In the genomic region with DNA sequence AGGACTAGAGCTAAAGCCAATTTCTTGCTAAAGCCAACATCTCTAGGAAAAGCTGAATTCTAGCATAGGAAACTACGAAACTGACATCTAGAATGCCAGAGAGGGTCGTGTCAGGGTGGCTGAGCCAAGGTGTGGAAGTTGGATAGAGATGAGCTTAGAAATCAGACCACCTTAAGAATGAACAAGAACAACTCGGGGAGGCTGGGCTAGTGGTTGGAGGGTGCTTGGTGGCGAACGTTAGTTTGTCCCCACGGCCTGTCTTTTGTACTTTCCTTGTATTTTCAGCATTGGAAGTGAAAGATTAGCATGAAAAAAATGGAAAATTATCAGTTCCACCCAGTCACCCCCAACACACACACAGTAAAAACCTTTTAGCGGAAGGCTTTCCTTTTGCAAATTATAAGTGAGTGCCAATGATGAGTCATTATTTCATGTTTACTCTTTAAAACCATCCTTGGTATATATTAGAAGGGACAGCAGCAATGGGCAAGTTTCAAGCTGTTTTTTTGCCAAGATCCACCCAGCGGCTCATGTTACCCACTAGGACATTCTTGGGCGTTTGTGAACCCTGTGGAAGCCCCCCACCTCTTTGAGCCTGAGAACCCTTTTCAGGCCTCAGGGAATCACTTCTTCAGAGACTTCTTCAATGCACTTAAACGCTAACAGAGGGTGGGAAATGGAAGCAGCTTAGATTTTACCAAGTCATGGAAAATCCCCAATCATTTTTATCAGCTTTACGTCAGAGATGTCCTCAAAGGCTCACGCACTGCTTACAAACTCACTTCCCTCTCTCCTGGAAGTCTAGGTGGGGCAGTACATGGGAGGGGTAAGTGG, we compare ENCODE assay signal across 15 cellular contexts. TPM values are rescaled to one million over a fixed set of nuclear protein-coding genes. Genes with fewer than 3 reads are reported as not detected.
DNase-seq lines count a peak whose midpoint lies in the region; ATAC-seq and TF ChIP-seq lines count a peak whose summit lies in the region.
"Had no signal": no experiment of that assay in that cellular context is flagged by ENCODE, and none has a peak within 500 bp of the region (broad histone marks: within the 10 kb centered on the region; RNA-seq: fewer than 3 reads in every experiment).

No MANE protein-coding gene starts in this region.

- TF ChIP-seq CTCF in chondrocyte (IDR thresholded peaks at IDR 0.05) (no peak), osteoblast (IDR thresholded peaks at IDR 0.05; ENCODE audit: extremely low read depth, low read depth, low read length) (no peak), GM13976 (IDR thresholded peaks at IDR 0.05; ENCODE audit: borderline replicate concordance, control extremely low read depth, extremely low read depth, insufficient read depth, missing control alignments) (no peak)

- H2AFZ ChIP-seq in osteoblast (ENCODE audit: low read length), result no peak overlapping the region

- peak; percentile 69 for DNase-seq in DMS53 (lab: John Stamatoyannopoulos, UW)
- DNase-seq in MG63, result peak; percentile 59
- no peak for DNase-seq in chondrocyte (ENCODE audit: low spot score)
- peak; percentile 49 for DNase-seq in osteoblast (ENCODE audit: insufficient read length, low spot score, missing footprints)
- no peak for DNase-seq in 8988T
- DNase-seq in GM13976 (ENCODE audit: low spot score), result no peak
- DNase-seq in SHP77 treated with DMSO at 0.1 percent for 48 hours (lab: John Stamatoyannopoulos, UW), result no peak
- DNase-seq: NCI-H1436 treated with DMSO at 0.1 percent for 48 hours, testis had no signal

- H3K4me3 Mint-ChIP-seq in chondrocyte (ENCODE audit: unreplicated experiment), result peak overlapping the region; percentile 37

- ATAC-seq in HG02885 (IDR thresholded peaks at IDR 0.05; ENCODE audit: poor library complexity, unreplicated experiment), result no peak
- ATAC-seq: activated CD4-positive, CD25-positive, alpha-beta regulatory T cell treated with anti-CD3 and anti-CD28 coated beads, Interleukin-2, amount 50 U/mL, for 24 hours had no signal

- in situ Hi-C loops in GM13976 (cut with MboI; ENCODE audit: low sequenced_read_pairs, unreplicated experiment), result no loop called here

- H3K4me2 ChIP-seq in osteoblast (ENCODE audit: insufficient read depth, low read length), result peak overlapping the region; percentile 26

- peaks cover 3% of the 10 kb centered on the region for H3K9me3 Mint-ChIP-seq in chondrocyte (ENCODE audit: low read depth)
- H3K9me3 Mint-ChIP-seq: activated T-helper 2 cell treated with anti-CD3 and anti-CD28 coated beads, Interferon-gamma antibody, Interleukin-2, Interleukin-4, amounts not matched to agents 10 μg/mL and 5 μg/mL and 100 μg/mL, durations not matched to agents 14 hours and 24 hours and 36 hours had no signal

- H3K27me3 ChIP-seq in MG63 (no peaks in the 10 kb centered on the region), osteoblast (ENCODE audit: insufficient read depth, low read length) (peaks cover 3% of the 10 kb centered on the region)
- H3K27me3 ChIP-seq: testis had no signal

- no peaks in the 10 kb centered on the region for H3K36me3 Mint-ChIP-seq in chondrocyte (ENCODE audit: low read depth)

- no peak overlapping the region for H3K4me3 ChIP-seq in MG63
- no peak overlapping the region for H3K4me3 ChIP-seq in osteoblast (ENCODE audit: insufficient read depth, low read length)
- H3K4me3 ChIP-seq: coronary artery, heart right ventricle, testis had no signal

- no peaks in the 10 kb centered on the region for H3K27me3 Mint-ChIP-seq in chondrocyte (ENCODE audit: low read depth)

- H3K4me1 ChIP-seq in osteoblast (ENCODE audit: insufficient read depth, low read length), result no peaks in the 10 kb centered on the region
- H3K4me1 ChIP-seq: heart right ventricle, testis had no signal

- H3K9me3 ChIP-seq in MG63 (no peaks in the 10 kb centered on the region), osteoblast (ENCODE audit: low read depth, low read length) (no peaks in the 10 kb centered on the region)
- H3K9me3 ChIP-seq: heart right ventricle, testis had no signal

- peaks cover 27% of the 10 kb centered on the region for H3K4me1 Mint-ChIP-seq in chondrocyte (ENCODE audit: low read depth)

- no peaks in the 10 kb centered on the region for H4K20me1 ChIP-seq in osteoblast (ENCODE audit: insufficient read depth, low read length)

- H3K79me2 ChIP-seq in osteoblast (ENCODE audit: insufficient read depth, low read length), result no peaks in the 10 kb centered on the region

- H3K36me3 ChIP-seq in MG63 (no peaks in the 10 kb centered on the region), osteoblast (ENCODE audit: insufficient read depth, low read length) (no peaks in the 10 kb centered on the region)
- H3K36me3 ChIP-seq: heart right ventricle had no signal

- no peak overlapping the region for H3K27ac ChIP-seq in osteoblast (ENCODE audit: low read depth, low read length)
- H3K27ac ChIP-seq: heart right ventricle, testis had no signal

- peak overlapping the region; percentile 85 for H3K27ac Mint-ChIP-seq in chondrocyte (ENCODE audit: unreplicated experiment)
- H3K27ac Mint-ChIP-seq: activated T-helper 2 cell treated with anti-CD3 and anti-CD28 coated beads, Interferon-gamma antibody, Interleukin-2, Interleukin-4, amounts not matched to agents 10 μg/mL and 5 μg/mL and 100 μg/mL, durations not matched to agents 14 hours and 24 hours and 36 hours had no signal

RNA-seq across cellular contexts. Expression of a gene that starts 4.9 kb away (rescaled TPM):
- not detected in 2 replicates for total RNA-seq in MG63 (2014; rRNA removed; shearing (Covaris generic); ENCODE audit: low replicate concordance)
- 0.33 to 2.2 TPM (median 0.57 TPM) in 3 replicates for total RNA-seq in chondrocyte
- under 0.01 TPM in 2 replicates for total RNA-seq in osteoblast
- total RNA-seq: activated T-helper 2 cell treated with anti-CD3 and anti-CD28 coated beads, Interferon-gamma antibody, Interleukin-2, Interleukin-4, amounts not matched to agents 10 μg/mL and 5 μg/mL and 100 μg/mL, durations not matched to agents 14 hours and 24 hours and 36 hours; pulmonary artery endothelial cell had no signal

RNA-seq across cellular contexts. Expression of a gene that starts 30.7 kb away (rescaled TPM):
- total RNA-seq in MG63 (2014; rRNA removed; shearing (Covaris generic); ENCODE audit: low replicate concordance), result not detected in 2 replicates
- total RNA-seq in chondrocyte, result not detected in 3 replicates
- total RNA-seq in osteoblast, result not detected in 2 replicates
- total RNA-seq: activated T-helper 2 cell treated with anti-CD3 and anti-CD28 coated beads, Interferon-gamma antibody, Interleukin-2, Interleukin-4, amounts not matched to agents 10 μg/mL and 5 μg/mL and 100 μg/mL, durations not matched to agents 14 hours and 24 hours and 36 hours; heart right ventricle; pulmonary artery endothelial cell; testis had no signal

Comparison
In these comparisons a context has a peak if more than half of its experiments do, and no peak if none do; other contexts are left out.
1. DNase-seq: peak in DMS53 (single experiment), MG63 (single experiment) and osteoblast (single experiment); none in chondrocyte (single experiment), 8988T (single experiment), GM13976 (single experiment) and SHP77 treated with DMSO at 0.1 percent for 48 hours (single experiment).